8 cellular contexts compared by ENCODE assay signal in genomic region chr12:27780612-27781408, GRCh38. TPM values are rescaled to one million over a fixed set of nuclear protein-coding genes. Genes with fewer than 3 reads are reported as not detected.
DNase-seq lines count a peak whose midpoint lies in the region; ATAC-seq and TF ChIP-seq lines count a peak whose summit lies in the region.

No MANE protein-coding gene starts in this region.

- H3K4me1 Mint-ChIP-seq in activated naive CD8-positive, alpha-beta T cell (ENCODE audit: low read depth) = peaks cover 39% of the 10 kb centered on the region

- intact Hi-C loops in gastrocnemius medialis (cut with DNase I; ENCODE audit: low total_unique reads) = loop anchor here (2.0 to 5.0 kb wide), 2 partner anchors 40 to 69 kb away; partner anchors contain the start of gene MRPS35

- H3K4me3 Mint-ChIP-seq in activated naive CD8-positive, alpha-beta T cell = peak overlapping the region; percentile 86

- peak overlapping the region; percentile 86 for H3K4me3 ChIP-seq in AG10803 (ENCODE audit: low read length)
- peak overlapping the region; percentile 62 to 86 (median 79) for H3K4me3 ChIP-seq in gastrocnemius medialis

- peaks cover 16% of the 10 kb centered on the region for H3K36me3 Mint-ChIP-seq in activated naive CD8-positive, alpha-beta T cell

- no peaks in the 10 kb centered on the region for H3K36me3 ChIP-seq in gastrocnemius medialis

- no peak for TF ChIP-seq POLR2A in gastrocnemius medialis (IDR thresholded peaks at IDR 0.05)

- no peaks in the 10 kb centered on the region for H3K27me3 ChIP-seq in gastrocnemius medialis

- H3K27me3 Mint-ChIP-seq in activated naive CD8-positive, alpha-beta T cell = no peaks in the 10 kb centered on the region

- H3K9me3 ChIP-seq in gastrocnemius medialis = no peaks in the 10 kb centered on the region

- peaks cover 12 to 18% of the 10 kb centered on the region in 2 donors for H3K4me1 ChIP-seq in gastrocnemius medialis

- peak overlapping the region; percentile 66 to 83 (median 82) for H3K27ac ChIP-seq in gastrocnemius medialis

- TF ChIP-seq CTCF in AG10803 (conservative IDR thresholded peaks at IDR 0.05; ENCODE audit: low read length) = no peak
- TF ChIP-seq CTCF in gastrocnemius medialis (IDR thresholded peaks at IDR 0.05 in 4 of 5, conservative IDR thresholded peaks at IDR 0.05 in 1 of 5) = no peak

- no peaks in the 10 kb centered on the region for H3K9me3 Mint-ChIP-seq in activated naive CD8-positive, alpha-beta T cell (ENCODE audit: low read depth)

- peak; percentile 70 for DNase-seq in AG10803 (ENCODE audit: low read depth)
- DNase-seq in NCI-H526 treated with DMSO at 0.1 percent for 48 hours (lab: John Stamatoyannopoulos, UW) = peak; percentile 57
- DNase-seq in hepatic stellate cell (ENCODE audit: low spot score) = peak; percentile 35
- DNase-seq in gastrocnemius medialis = peak in 1 of 2 donors; percentile 36
- DNase-seq in NCI-H128 (lab: John Stamatoyannopoulos, UW; ENCODE audit: unreplicated experiment) = no peak

- ATAC-seq in GM18868 (IDR thresholded peaks at IDR 0.05; ENCODE audit: unreplicated experiment) (peak; percentile 31), HG03066 (IDR thresholded peaks at IDR 0.05; ENCODE audit: low read depth, unreplicated experiment) (peak; percentile 27), gastrocnemius medialis (peak in 1 of 2 donors; percentile 20)

- H3K27ac Mint-ChIP-seq in activated naive CD8-positive, alpha-beta T cell = peak overlapping the region; percentile 64

- in situ Hi-C loops in gastrocnemius medialis (cut with MboI; ENCODE audit: low sequenced_read_pairs in 4 of 4) = no loop called here

RNA-seq across cellular contexts. Expression of gene MANSC4, which starts 0.8 kb away (rescaled TPM):
- total RNA-seq in gastrocnemius medialis = not detected

RNA-seq across cellular contexts. Expression of gene KLHL42, which starts 0.8 kb away (rescaled TPM):
- 1 to 10 TPM; 3.4 to 6.2 (median 4.4) TPM for total RNA-seq in gastrocnemius medialis
